10 cellular contexts compared by ENCODE assay signal in genomic region chr6:165049362-165049761, GRCh38.
DNase-seq lines count a peak whose midpoint lies in the region; ATAC-seq and TF ChIP-seq lines count a peak whose summit lies in the region.
"Had no signal": no experiment of that assay in that cellular context is flagged by ENCODE, and none has a peak within 500 bp of the region (broad histone marks: within the 10 kb centered on the region; RNA-seq: fewer than 3 reads in every experiment).

No MANE protein-coding gene starts in this region.

- no peaks in the 10 kb centered on the region for H3K27me3 Mint-ChIP-seq in osteocyte (ENCODE audit: unreplicated experiment)
- H3K27me3 Mint-ChIP-seq: stimulated activated naive CD8-positive, alpha-beta T cell treated with anti-CD3 and anti-CD28 coated beads, Interleukin-15, amount 100 ng/mL, for 72 hours; T-cell had no signal

- H3K9me3 Mint-ChIP-seq in osteocyte (ENCODE audit: unreplicated experiment) = peaks cover 47% of the 10 kb centered on the region

- CTCF ChIA-PET in HEK293T (lab: Yijun Ruan, JAX) = interaction anchor here (0.6 to 0.8 kb wide), 2 partner anchors 202 to 1818 kb away, joined by 3 to 4 read pairs; no protein-coding TSS in a partner anchor

- POLR2A ChIA-PET in HEK293T (lab: Yijun Ruan, JAX) = no interaction called here

- no peak overlapping the region for H3K4me3 Mint-ChIP-seq in osteocyte (ENCODE audit: unreplicated experiment)
- H3K4me3 Mint-ChIP-seq: stimulated activated naive CD8-positive, alpha-beta T cell treated with anti-CD3 and anti-CD28 coated beads, Interleukin-15, amount 100 ng/mL, for 72 hours; T-cell had no signal

- DNase-seq in DMS153 (lab: John Stamatoyannopoulos, UW) (peak; percentile 26), HEK293T (ENCODE audit: extremely low spot score) (peak; percentile 60), SKM-1 treated with dmso at 0.1 percent for 144 hours (lab: John Stamatoyannopoulos, UW; ENCODE audit: unreplicated experiment) (peak; percentile 34), kidney tubule cell (ENCODE audit: low spot score) (peak; percentile 40), GM20000 (ENCODE audit: low spot score) (no peak), osteocyte (ENCODE audit: extremely low spot score, unreplicated experiment) (no peak)

- no peaks in the 10 kb centered on the region for H3K36me3 Mint-ChIP-seq in osteocyte (ENCODE audit: unreplicated experiment)
- H3K36me3 Mint-ChIP-seq: T-cell had no signal

- no peak for ATAC-seq in HG02642 (IDR thresholded peaks at IDR 0.05; ENCODE audit: poor library complexity, unreplicated experiment)
- no peak for ATAC-seq in HG03432 (IDR thresholded peaks at IDR 0.05; ENCODE audit: unreplicated experiment)
- ATAC-seq: stimulated activated naive CD8-positive, alpha-beta T cell treated with anti-CD3 and anti-CD28 coated beads, Interleukin-15, amount 100 ng/mL, for 72 hours; T-cell had no signal

- no peak for TF ChIP-seq CTCF in GM20000 (IDR thresholded peaks at IDR 0.05; ENCODE audit: extremely low read depth, missing control alignments)
- TF ChIP-seq CTCF in osteocyte (IDR thresholded peaks at IDR 0.05) = no peak

- H3K27ac Mint-ChIP-seq in osteocyte (ENCODE audit: unreplicated experiment) = no peak overlapping the region
- H3K27ac Mint-ChIP-seq: stimulated activated naive CD8-positive, alpha-beta T cell treated with anti-CD3 and anti-CD28 coated beads, Interleukin-15, amount 100 ng/mL, for 72 hours; T-cell had no signal

- no peaks in the 10 kb centered on the region for H3K4me1 Mint-ChIP-seq in osteocyte (ENCODE audit: unreplicated experiment)
- H3K4me1 Mint-ChIP-seq: stimulated activated naive CD8-positive, alpha-beta T cell treated with anti-CD3 and anti-CD28 coated beads, Interleukin-15, amount 100 ng/mL, for 72 hours; T-cell had no signal

TF ChIP-seq in HEK293T, 16 proteins besides CTCF, POLR2A, EP300 and RAD21:
- TF ChIP-seq L3MBTL2 (conservative IDR thresholded peaks at IDR 0.05) (peak; percentile 81), ELF4 (IDR thresholded peaks at IDR 0.05) (no peak)
TF ChIP-seq in HEK293T: peak in this region for 1.

Comparison
In these comparisons a context has a peak if more than half of its experiments do, and no peak if none do; other contexts are left out.
1. DNase-seq: peak in DMS153 (single experiment), HEK293T (single experiment), SKM-1 treated with dmso at 0.1 percent for 144 hours (single experiment) and kidney tubule cell (single experiment); none in GM20000 (single experiment) and osteocyte (single experiment).